ENCODE assay signal across 8 cellular contexts in the genomic region with DNA sequence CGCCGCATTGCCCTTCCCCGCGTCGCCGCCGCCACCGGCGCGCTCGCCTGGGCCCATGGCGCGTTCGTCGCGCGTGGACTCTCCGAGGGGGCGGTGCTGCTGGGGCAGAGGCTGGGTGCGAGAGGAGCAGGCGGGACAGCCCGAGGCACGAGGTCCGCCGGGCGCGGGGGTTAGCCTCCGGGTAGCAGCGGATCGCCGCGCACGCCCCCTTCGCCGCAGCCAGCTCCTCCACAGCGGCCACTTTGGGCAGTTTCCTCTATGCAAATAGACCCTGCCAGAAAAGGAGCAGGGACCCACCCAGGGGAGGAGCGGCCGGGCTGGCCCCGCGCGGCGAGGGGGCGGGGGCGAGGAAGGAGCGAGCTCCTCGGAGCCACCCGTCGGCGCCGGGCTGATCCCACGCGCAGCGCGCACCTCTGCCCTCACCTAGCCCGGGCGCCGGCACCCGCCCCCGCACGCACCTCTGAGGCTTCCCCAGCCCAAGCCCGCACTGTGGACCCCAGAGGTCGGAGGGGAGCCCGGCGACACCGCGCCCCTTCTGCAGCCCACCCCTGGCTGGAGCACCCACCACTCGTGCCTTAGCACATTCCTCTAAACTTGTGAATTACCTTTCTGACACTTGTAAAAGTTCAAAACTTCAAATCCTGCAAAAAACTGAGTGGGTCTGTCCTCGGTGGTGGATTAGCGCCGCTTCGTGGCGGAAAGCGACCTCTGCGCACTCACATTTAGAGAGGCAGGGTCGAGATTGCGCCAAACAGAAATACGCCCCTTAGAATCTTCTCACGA. TPM values are rescaled to one million over a fixed set of nuclear protein-coding genes. Genes with fewer than 3 reads are reported as not detected.
DNase-seq lines count a peak whose midpoint lies in the region; TF ChIP-seq lines count a peak whose summit lies in the region.

TSS of gene COL23A1 (minus strand) at position 253 of the 783 bp plus-strand sequence.

- CTCF ChIA-PET in BJ (lab: Yijun Ruan, JAX): interaction anchor here (0.7 to 1.4 kb wide), 2 partner anchors 10 to 28 kb away, joined by 3 to 6 read pairs; no protein-coding TSS in a partner anchor

- DNase-seq in BJ (ENCODE audit: low read depth) (no peak), H4 (ENCODE audit: low spot score) (peak; percentile 38), SK-MEL-5 (ENCODE audit: low read depth, low spot score) (peak; percentile 43), astrocyte of the spinal cord (ENCODE audit: low read depth, low spot score) (peak; percentile 53), hepatocyte (ENCODE audit: low spot score) (peak; percentile 73), retina (peak; percentile 84), NCI-H1417 treated with DMSO at 0.1 percent for 48 hours (lab: John Stamatoyannopoulos, UW) (no peak), T1000 (lab: John Stamatoyannopoulos, UW) (no peak)

- WGBS in hepatocyte (ENCODE audit: low lambda C conversion rate, missing lambda C conversion rate): 2% methylated on average over 34 of the region's 78 CpGs

- no peaks in the 10 kb centered on the region for H3K9me2 ChIP-seq in hepatocyte (replicated peaks; ENCODE audit: insufficient read depth)

- H4K20me1 ChIP-seq in hepatocyte (ENCODE audit: insufficient read depth, poor library complexity, severe bottlenecking): no peaks in the 10 kb centered on the region

- peak within 1 kb of the TSS; percentile 99 for H3K4me2 ChIP-seq in hepatocyte

- H2AFZ ChIP-seq in hepatocyte: peak within 1 kb of the TSS; percentile 44

- no peaks in the 10 kb centered on the region for H3K79me2 ChIP-seq in hepatocyte

- peaks cover 10% of the 10 kb centered on the region for H3K4me1 ChIP-seq in hepatocyte (ENCODE audit: insufficient read depth)

- peak; percentile 73 for TF ChIP-seq CTCF in BJ (IDR thresholded peaks at IDR 0.05; ENCODE audit: insufficient read depth, low read depth, low read length)
- TF ChIP-seq CTCF in astrocyte of the spinal cord (IDR thresholded peaks at IDR 0.05; ENCODE audit: low read depth, low read length): peak; percentile 86
- TF ChIP-seq CTCF in hepatocyte (IDR thresholded peaks at IDR 0.05; ENCODE audit: poor library complexity): peak; percentile 87

- no peak within 1 kb of the TSS for H3K27ac ChIP-seq in hepatocyte

- peaks cover 9% of the 10 kb centered on the region for H3K27me3 ChIP-seq in BJ (ENCODE audit: control insufficient read depth, insufficient read depth, low read length)
- H3K27me3 ChIP-seq in hepatocyte: peaks cover 32% of the 10 kb centered on the region

- H3K4me3 ChIP-seq in BJ (ENCODE audit: low read depth, low read length): peak within 1 kb of the TSS; percentile 32
- H3K4me3 ChIP-seq in astrocyte of the spinal cord (ENCODE audit: low read depth, low read length): peak within 1 kb of the TSS; percentile 17
- peak within 1 kb of the TSS; percentile 83 for H3K4me3 ChIP-seq in hepatocyte

- H3K9me3 ChIP-seq in hepatocyte (ENCODE audit: low read depth): peaks cover 6% of the 10 kb centered on the region

- no peaks in the 10 kb centered on the region for H3K36me3 ChIP-seq in BJ (ENCODE audit: control insufficient read depth, insufficient read depth, low read length)
- H3K36me3 ChIP-seq in hepatocyte (replicated peaks; ENCODE audit: insufficient read depth, low read depth): no peaks in the 10 kb centered on the region

- POLR2A ChIA-PET in BJ (lab: Charles Lee): interaction anchor here (0.7 to 0.9 kb wide), 2 partner anchors 34 to 109 kb away, joined by 3 read pairs; no protein-coding TSS in a partner anchor

- in situ Hi-C loops in SK-MEL-5 (cut with HindIII; ENCODE audit: low pct_unique_long_range_greater_than_20kb, low sequenced_read_pairs): no loop called here
- in situ Hi-C loops in astrocyte of the spinal cord (cut with HindIII; ENCODE audit: low sequenced_read_pairs): no loop called here

RNA-seq across cellular contexts. Expression of gene COL23A1, which starts in this region (rescaled TPM):
- not detected in 2 replicates for polyA plus RNA-seq in BJ (2011; rRNA removed)
- polyA minus RNA-seq in BJ (2011; rRNA and poly(A)+ RNA removed): not detected in 2 replicates
- 0.08 TPM in 1 of 2 replicates, not detected in the other for total RNA-seq in H4 (2014; rRNA removed; shearing (Covaris generic))
- not detected in 2 replicates for total RNA-seq in SK-MEL-5 (2014; rRNA removed; shearing (Covaris generic))
- polyA plus RNA-seq in SK-MEL-5 (2015; cell fraction: cytosol; rRNA removed): not detected in 2 replicates
- polyA plus RNA-seq in SK-MEL-5 (2015; cell fraction: nucleus; rRNA removed): not detected in 2 replicates
- total RNA-seq in hepatocyte: 0.84 and 5.1 TPM in 2 replicates
- 1.1 and 2.7 TPM in 2 replicates for polyA plus RNA-seq in hepatocyte

Comparison
In these comparisons a context has a peak if more than half of its experiments do, and no peak if none do; other contexts are left out.
1. Peak in DNase-seq in H4; RNA of the gene not detected or under 1 TPM.
2. Peak in DNase-seq in SK-MEL-5; RNA of the gene not detected or under 1 TPM.
3. DNase-seq: peak in astrocyte of the spinal cord (single experiment), hepatocyte (single experiment) and retina (single experiment); none in BJ (single experiment), NCI-H1417 treated with DMSO at 0.1 percent for 48 hours (single experiment) and T1000 (single experiment).
4. H3K4me3 ChIP-seq: peak in every context shown above with its lines; median percentile 83 in hepatocyte; 32 in BJ; 17 in astrocyte of the spinal cord.
5. Peak in every context shown above with its lines, with median percentiles within 50 percentile points of each other: CTCF ChIP-seq.